Comparison of ENCODE assay signal across 21 cellular contexts in the genomic region with DNA sequence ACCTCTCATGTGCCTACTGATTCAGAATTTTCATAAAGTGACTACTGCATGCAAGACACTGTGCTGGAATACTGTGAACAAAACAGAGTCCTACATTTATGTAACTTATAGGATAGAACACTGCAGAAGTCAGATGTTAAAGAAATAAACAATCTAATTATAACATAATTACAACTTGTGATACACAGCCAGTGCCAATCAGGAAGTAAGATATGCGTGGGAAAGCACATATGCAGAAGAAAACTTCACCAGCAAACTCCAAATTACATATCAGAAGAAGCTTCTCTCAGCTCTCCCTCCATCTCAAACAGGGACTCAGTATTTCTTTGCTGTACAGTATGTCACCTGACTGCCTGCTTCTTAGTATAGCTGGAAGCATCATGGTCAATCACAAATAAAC. TPM values are rescaled to one million over a fixed set of nuclear protein-coding genes. Genes with fewer than 3 reads are reported as not detected.
DNase-seq lines count a peak whose midpoint lies in the region; ATAC-seq, FAIRE-seq and TF ChIP-seq lines count a peak whose summit lies in the region.
"Had no signal": no experiment of that assay in that cellular context is flagged by ENCODE, and none has a peak within 500 bp of the region (broad histone marks: within the 10 kb centered on the region; RNA-seq: fewer than 3 reads in every experiment).

No MANE protein-coding gene starts in this region.

- no peaks in the 10 kb centered on the region for H3K36me3 ChIP-seq in transverse colon
- H3K36me3 ChIP-seq: HAP-1 had no signal

- H3K27ac Mint-ChIP-seq in stimulated activated effector memory CD8-positive, alpha-beta T cell treated with anti-CD3 and anti-CD28 coated beads, Interleukin-12 subunit alpha, Interleukin-12 subunit beta, amount 100 ng/mL, for 72 hours = no peak overlapping the region

- no peaks in the 10 kb centered on the region for H3K36me3 Mint-ChIP-seq in stimulated activated effector memory CD8-positive, alpha-beta T cell treated with anti-CD3 and anti-CD28 coated beads, Interleukin-12 subunit alpha, Interleukin-12 subunit beta, amount 100 ng/mL, for 72 hours
- H3K36me3 Mint-ChIP-seq: CD14-positive monocyte had no signal

- no peak for TF ChIP-seq POLR2A in transverse colon (IDR thresholded peaks at IDR 0.05)

- H3K4me3 ChIP-seq in transverse colon = no peak overlapping the region
- H3K4me3 ChIP-seq: HAP-1, PC-9 had no signal

- ATAC-seq in GM18517 (IDR thresholded peaks at IDR 0.05; ENCODE audit: unreplicated experiment) (peak; percentile 15), GM21423 (IDR thresholded peaks at IDR 0.05; ENCODE audit: unreplicated experiment) (no peak), HG02870 (IDR thresholded peaks at IDR 0.05; ENCODE audit: unreplicated experiment) (no peak)
- no peak for ATAC-seq in stimulated activated effector memory CD8-positive, alpha-beta T cell treated with anti-CD3 and anti-CD28 coated beads, Interleukin-12 subunit alpha, Interleukin-12 subunit beta, amount 100 ng/mL, for 72 hours
- ATAC-seq: HepG2 had no signal

- H3K27ac ChIP-seq in transverse colon = peak overlapping the region in 3 of 4 donors; percentile 36 to 39 (median 37)
- H3K27ac ChIP-seq: PC-9, RWPE1 had no signal

- H3K4me3 Mint-ChIP-seq in stimulated activated effector memory CD8-positive, alpha-beta T cell treated with anti-CD3 and anti-CD28 coated beads, Interleukin-12 subunit alpha, Interleukin-12 subunit beta, amount 100 ng/mL, for 72 hours = no peak overlapping the region

- no peaks in the 10 kb centered on the region for H3K9me3 Mint-ChIP-seq in stimulated activated effector memory CD8-positive, alpha-beta T cell treated with anti-CD3 and anti-CD28 coated beads, Interleukin-12 subunit alpha, Interleukin-12 subunit beta, amount 100 ng/mL, for 72 hours
- H3K9me3 Mint-ChIP-seq: CD14-positive monocyte had no signal

- no peak for TF ChIP-seq CTCF in transverse colon (IDR thresholded peaks at IDR 0.05)

- no peak for TF ChIP-seq EP300 in transverse colon (IDR thresholded peaks at IDR 0.05; ENCODE audit: low read depth)

- intact Hi-C loops in transverse colon (cut with DNase I; ENCODE audit: low total_unique reads) = loop anchor here (1.0 kb wide), 1 partner anchor 36 kb away; no protein-coding TSS in a partner anchor

- DNase-seq in HTR-8/SVneo (ENCODE audit: insufficient read length, low spot score) (no peak), foreskin melanocyte (peak; percentile 30), transverse colon (no peak)
- no peak for DNase-seq in stimulated activated effector memory CD8-positive, alpha-beta T cell treated with anti-CD3 and anti-CD28 coated beads, Interleukin-12 subunit alpha, Interleukin-12 subunit beta, amount 100 ng/mL, for 72 hours (ENCODE audit: low spot score in 2 of 2)
- DNase-seq: ACHN, Caco-2, GF-D8, KBM-7, NCI-H1436, NCI-H1930, NCI-H345, NCI-H524 treated with DMSO at 0.1 percent for 48 hours, PC-9, T-helper 1 cell had no signal

- H3K4me1 Mint-ChIP-seq in stimulated activated effector memory CD8-positive, alpha-beta T cell treated with anti-CD3 and anti-CD28 coated beads, Interleukin-12 subunit alpha, Interleukin-12 subunit beta, amount 100 ng/mL, for 72 hours = no peaks in the 10 kb centered on the region

- peaks cover 5 to 27% (median 15%) of the 10 kb centered on the region in 4 donors for H3K4me1 ChIP-seq in transverse colon

- 31% methylated on average over 1 of the region's 1 CpG; no CpG with 5 or more reads in 1 of the 2 donors for WGBS in transverse colon (ENCODE audit: low coverage in 1 of 2), 2 donors

- H3K27me3 ChIP-seq in transverse colon = no peaks in the 10 kb centered on the region

- H3K9me3 ChIP-seq in transverse colon = no peaks in the 10 kb centered on the region
- H3K9me3 ChIP-seq: Caco-2, HAP-1 had no signal

- peak; percentile 38 for FAIRE-seq in HTR-8/SVneo (lab: Jason Lieb, UNC)
- FAIRE-seq: HepG2 had no signal

- in situ Hi-C loops in transverse colon (cut with MboI; ENCODE audit: low pct_ligation_motif_present in 1 of 4, low pct_unique_long_range_greater_than_20kb in 1 of 4, low sequenced_read_pairs in 3 of 4) = no loop called here

RNA-seq across cellular contexts. Expression of gene PAK1, which starts 37.4 kb away (rescaled TPM):
- 100 to 1,000 TPM; 104 to 222 (median 128) TPM for total RNA-seq in transverse colon
